Comparison of ENCODE assay signal across 19 cellular contexts in the genomic region with DNA sequence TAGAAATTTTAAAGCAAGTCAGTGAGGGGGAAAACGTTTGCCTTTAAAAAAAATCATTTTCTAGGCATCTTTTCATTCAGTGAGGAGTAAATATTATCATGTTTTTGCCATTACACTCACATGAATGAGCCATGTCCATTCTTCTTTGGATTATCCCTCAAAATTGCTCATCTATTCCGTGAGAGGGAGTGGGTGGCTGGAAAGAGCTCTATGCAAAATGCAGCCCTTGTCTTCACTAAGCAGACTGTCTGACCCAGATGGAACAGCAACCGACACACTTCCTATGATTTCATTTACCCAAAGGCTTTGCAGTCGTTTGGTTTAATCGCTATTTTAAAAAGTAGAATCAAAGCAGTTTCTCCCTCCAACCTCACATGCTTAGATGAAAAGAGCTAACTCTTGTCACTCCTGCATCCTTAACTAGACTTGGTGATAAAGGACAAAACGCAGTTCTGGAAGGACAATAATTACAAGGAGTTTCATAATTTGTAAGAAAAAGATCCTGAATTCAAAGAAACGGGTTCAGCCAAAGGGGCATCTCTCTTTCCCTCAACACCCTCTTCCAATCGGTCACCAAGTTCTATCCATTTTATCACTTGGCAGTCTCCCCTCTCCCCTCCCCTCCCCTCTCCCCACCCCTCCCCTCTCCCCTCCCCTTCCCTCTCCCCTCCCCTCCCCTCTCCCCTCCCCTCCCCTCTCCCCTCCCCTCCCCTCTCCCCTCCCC.
DNase-seq lines count a peak whose midpoint lies in the region; ATAC-seq, FAIRE-seq and TF ChIP-seq lines count a peak whose summit lies in the region.
"Had no signal": no experiment of that assay in that cellular context is flagged by ENCODE, and none has a peak within 500 bp of the region (broad histone marks: within the 10 kb centered on the region; RNA-seq: fewer than 3 reads in every experiment).

No MANE protein-coding gene starts in this region.

- H4K20me1 ChIP-seq in HepG2 (ENCODE audit: insufficient read depth, low read length) (no peaks in the 10 kb centered on the region), smooth muscle cell (ENCODE audit: low read depth) (no peaks in the 10 kb centered on the region), PC-9 (ENCODE audit: insufficient read depth) (no peaks in the 10 kb centered on the region)

- no peak for TF ChIP-seq RAD21 in HepG2 (CRISPR knock-in tag; IDR thresholded peaks at IDR 0.05)

- peaks cover 32% of the 10 kb centered on the region for H3K9me3 Mint-ChIP-seq in WTC11

- peaks cover 16% of the 10 kb centered on the region for H3K36me3 Mint-ChIP-seq in WTC11
- H3K36me3 Mint-ChIP-seq: CD4-positive, CD25-positive, alpha-beta regulatory T cell had no signal

- H3K4me1 Mint-ChIP-seq in WTC11 = peaks cover 4% of the 10 kb centered on the region; the same call in 1 of the 2 replicates
- H3K4me1 Mint-ChIP-seq: GM23338 had no signal

- CTCF ChIA-PET in HepG2 (lab: Yijun Ruan, JAX; ENCODE audit: low intra/inter-chr PET ratio, low total read pairs) (no interaction called here), WTC11 (lab: Charles Lee) (interaction anchor here (1.7 kb wide), 1 partner anchor 55 kb away, joined by 4 read pairs; no protein-coding TSS in a partner anchor), PC-9 (lab: Charles Lee) (interaction anchor here (0.6 kb wide), 2 partner anchors 141 to 533 kb away, joined by 6 to 20 read pairs; no protein-coding TSS in a partner anchor)

- no peaks in the 10 kb centered on the region for H3K9me3 ChIP-seq in HepG2 (ENCODE audit: low read length)
- no peaks in the 10 kb centered on the region for H3K9me3 ChIP-seq in right lobe of liver
- no peaks in the 10 kb centered on the region for H3K9me3 ChIP-seq in esophagus muscularis mucosa
- no peaks in the 10 kb centered on the region for H3K9me3 ChIP-seq in smooth muscle cell (replicated peaks; ENCODE audit: low read depth)
- H3K9me3 ChIP-seq in PC-9 (ENCODE audit: insufficient read depth, low read depth) = no peaks in the 10 kb centered on the region
- H3K9me3 ChIP-seq: BE2C, Caco-2, HAP-1 had no signal

- H3K27me3 ChIP-seq in HepG2 (ENCODE audit: control insufficient read depth in 1 of 2, insufficient read depth in 2 of 2, low read length in 2 of 2) (no peaks in the 10 kb centered on the region), right lobe of liver (no peaks in the 10 kb centered on the region), esophagus muscularis mucosa (no peaks in the 10 kb centered on the region), smooth muscle cell (ENCODE audit: low read depth) (no peaks in the 10 kb centered on the region), PC-9 (ENCODE audit: insufficient read depth, low read depth) (peaks cover 35% of the 10 kb centered on the region)

- intact Hi-C loops in HepG2 (cut with micrococcal nuclease; ENCODE audit: unreplicated experiment) (no loop called here), right lobe of liver (cut with DNase I) (no loop called here), esophagus muscularis mucosa (cut with DNase I) (no loop called here), PC-9 (cut with micrococcal nuclease; ENCODE audit: unreplicated experiment) (no loop called here)

- FAIRE-seq in HepG2 (lab: Jason Lieb, UNC) = no peak
- FAIRE-seq: D721Med, G401.6, GM12891, GM18507 had no signal

- H3K36me3 ChIP-seq in HepG2 (replicated peaks in 1 of 2; ENCODE audit: control insufficient read depth in 1 of 2, insufficient read depth in 2 of 2, low read length in 2 of 2) = no peaks in the 10 kb centered on the region
- H3K36me3 ChIP-seq in right lobe of liver = no peaks in the 10 kb centered on the region
- H3K36me3 ChIP-seq in esophagus muscularis mucosa = no peaks in the 10 kb centered on the region
- H3K36me3 ChIP-seq in smooth muscle cell (ENCODE audit: low read depth) = no peaks in the 10 kb centered on the region
- no peaks in the 10 kb centered on the region for H3K36me3 ChIP-seq in PC-9 (ENCODE audit: low read depth)
- H3K36me3 ChIP-seq: BE2C, HAP-1 had no signal

- POLR2A ChIA-PET in HepG2 (lab: Yijun Ruan, JAX) = no interaction called here
- POLR2A ChIA-PET in WTC11 (lab: Charles Lee) = no interaction called here
- POLR2A ChIA-PET in PC-9 (lab: Charles Lee; ENCODE audit: unreplicated experiment) = no interaction called here

- H3K4me3 ChIP-seq in HepG2 (replicated peaks in 1 of 3; ENCODE audit: insufficient read depth in 1 of 3, low read depth in 2 of 3, low read length in 3 of 3) (no peak overlapping the region), right lobe of liver (no peak overlapping the region), esophagus muscularis mucosa (no peak overlapping the region), smooth muscle cell (no peak overlapping the region), PC-9 (no peak overlapping the region)
- H3K4me3 ChIP-seq: GM23338, HAP-1 had no signal

- no peaks in the 10 kb centered on the region for H3K4me1 ChIP-seq in HepG2 (ENCODE audit: insufficient read depth, low read length)
- no peaks in the 10 kb centered on the region for H3K4me1 ChIP-seq in right lobe of liver
- H3K4me1 ChIP-seq in esophagus muscularis mucosa = no peaks in the 10 kb centered on the region
- no peaks in the 10 kb centered on the region for H3K4me1 ChIP-seq in smooth muscle cell (ENCODE audit: low read depth)
- no peaks in the 10 kb centered on the region for H3K4me1 ChIP-seq in PC-9 (replicated peaks; ENCODE audit: insufficient read depth)
- H3K4me1 ChIP-seq: BE2C, Caco-2, HAP-1 had no signal

- no peaks in the 10 kb centered on the region; the same call in 1 of the 2 replicates for H3K27me3 Mint-ChIP-seq in WTC11 (ENCODE audit: low read depth)

- TF ChIP-seq CTCF in HepG2 (CRISPR knock-in tag; IDR thresholded peaks at IDR 0.05) = no peak
- no peak for TF ChIP-seq CTCF in right lobe of liver (IDR thresholded peaks at IDR 0.05)
- no peak for TF ChIP-seq CTCF in esophagus muscularis mucosa (IDR thresholded peaks at IDR 0.05)
- TF ChIP-seq CTCF in smooth muscle cell (IDR thresholded peaks at IDR 0.05; ENCODE audit: borderline replicate concordance, insufficient read depth, poor library complexity, severe bottlenecking) = no peak
- TF ChIP-seq CTCF in WTC11 (IDR thresholded peaks at IDR 0.05) = no peak
- TF ChIP-seq CTCF in PC-9 (conservative IDR thresholded peaks at IDR 0.05) = no peak

- BruUV-seq in HepG2 (replicated peaks; lab: Mats Ljungman, UMichigan) = no TSS peak
- no TSS peak for BruUV-seq in PC-9 (replicated peaks; lab: Mats Ljungman, UMichigan)

- no peak overlapping the region for H3K27ac ChIP-seq in HepG2 (ENCODE audit: extremely low read length, insufficient read depth, low read length)
- H3K27ac ChIP-seq in right lobe of liver = no peak overlapping the region
- H3K27ac ChIP-seq in esophagus muscularis mucosa (replicated peaks in 1 of 4) = no peak overlapping the region
- H3K27ac ChIP-seq in smooth muscle cell (ENCODE audit: low read depth) = peak overlapping the region; percentile 62
- no peak overlapping the region for H3K27ac ChIP-seq in PC-9

- H2AFZ ChIP-seq in HepG2 (ENCODE audit: low read length) (no peak overlapping the region), smooth muscle cell (ENCODE audit: low read depth) (peak overlapping the region; percentile 77), PC-9 (no peak overlapping the region)
- H2AFZ ChIP-seq: GM23338 had no signal

- H3K4me2 ChIP-seq in HepG2 (ENCODE audit: low read depth, low read length) (no peak overlapping the region), smooth muscle cell (peak overlapping the region; percentile 68), PC-9 (no peak overlapping the region)
- H3K4me2 ChIP-seq: GM23338 had no signal

- H3F3A ChIP-seq in smooth muscle cell (ENCODE audit: low read depth) (no peaks in the 10 kb centered on the region), PC-9 (ENCODE audit: insufficient read depth, low read depth) (no peaks in the 10 kb centered on the region)

- no peak for TF ChIP-seq POLR2A in HepG2 (IDR thresholded peaks at IDR 0.05; ENCODE audit: insufficient read depth in 1 of 2, low read depth in 2 of 2, low read length in 2 of 2)
- TF ChIP-seq POLR2A in right lobe of liver (IDR thresholded peaks at IDR 0.05) = no peak
- TF ChIP-seq POLR2A in esophagus muscularis mucosa (IDR thresholded peaks at IDR 0.05; ENCODE audit: low read depth) = no peak

- in situ Hi-C loops in HepG2 (cut with HindIII; ENCODE audit: extremely low pct_ligation_motif_present, low pct_unique_long_range_greater_than_20kb) = no loop called here

- no peak overlapping the region for H3K4me3 Mint-ChIP-seq in WTC11
- H3K4me3 Mint-ChIP-seq: CD4-positive, CD25-positive, alpha-beta regulatory T cell; CD8-positive, alpha-beta memory T cell; GM23338 had no signal

- TF ChIP-seq EP300 in HepG2 (IDR thresholded peaks at IDR 0.05; ENCODE audit: low read depth in 2 of 2, low read length in 2 of 2) (no peak), HepG2 (CRISPR knock-in tag; IDR thresholded peaks at IDR 0.05; ENCODE audit: borderline replicate concordance) (no peak), esophagus muscularis mucosa (IDR thresholded peaks at IDR 0.05) (no peak)

- H3K9me2 ChIP-seq in PC-9 (ENCODE audit: insufficient read depth) = no peaks in the 10 kb centered on the region

- DNase-seq in HepG2 (ENCODE audit: low spot score) (no peak), right lobe of liver (no peak), esophagus muscularis mucosa (ENCODE audit: extremely low spot score) (peak; percentile 64), smooth muscle cell (lab: John Stamatoyannopoulos, UW; ENCODE audit: unreplicated experiment) (no peak), WTC11 (ENCODE audit: low spot score) (no peak), NK-92 (lab: John Stamatoyannopoulos, UW; ENCODE audit: unreplicated experiment) (no peak), PC-9 (no peak)
- DNase-seq: 8988T; BE2C; C1 segment of cervical spinal cord; Caco-2; CD4-positive, CD25-positive, alpha-beta regulatory T cell; CD8-positive, alpha-beta memory T cell had no signal

- ATAC-seq in HepG2 = no peak
- no peak for ATAC-seq in right lobe of liver
- ATAC-seq in WTC11 = no peak
- ATAC-seq: GM23338 had no signal

- H3K9ac ChIP-seq in HepG2 (ENCODE audit: insufficient read depth, low read depth, low read length) (no peak overlapping the region), smooth muscle cell (ENCODE audit: low read depth) (no peak overlapping the region)

- WGBS in HepG2 (ENCODE audit: low lambda C conversion rate) = 23% methylated on average over 8 of the region's 8 CpGs
- 50% methylated on average over 8 of the region's 8 CpGs for WGBS in right lobe of liver (ENCODE audit: insufficient coverage, low coverage, low lambda C conversion rate, missing lambda C conversion rate)
- WGBS in esophagus muscularis mucosa = 72% methylated on average over 8 of the region's 8 CpGs
- 47% methylated on average over 8 of the region's 8 CpGs for WGBS in smooth muscle cell (ENCODE audit: low lambda C conversion rate)

- no peak overlapping the region for H3K27ac Mint-ChIP-seq in WTC11
- H3K27ac Mint-ChIP-seq: CD4-positive, CD25-positive, alpha-beta regulatory T cell; CD8-positive, alpha-beta memory T cell; GM23338 had no signal

- no peaks in the 10 kb centered on the region for H3K79me2 ChIP-seq in HepG2 (ENCODE audit: insufficient read depth, low read length)
- no peaks in the 10 kb centered on the region for H3K79me2 ChIP-seq in smooth muscle cell (ENCODE audit: low read depth)
- no peaks in the 10 kb centered on the region for H3K79me2 ChIP-seq in PC-9 (ENCODE audit: low read depth)

TF ChIP-seq in HepG2, 621 proteins besides CTCF, POLR2A, EP300 and RAD21 (continues in another document):
- no peak for TF ChIP-seq SALL1 (CRISPR knock-in tag; IDR thresholded peaks at IDR 0.05)

TF ChIP-seq in WTC11, 78 proteins besides CTCF, POLR2A, EP300 and RAD21:
- TF ChIP-seq GABPB1 (CRISPR knock-in tag; IDR thresholded peaks at IDR 0.05) = no peak
